ENCODE assay signal across 1 cellular context in genomic region chr7:74287303-74288033, GRCh38.
A peak's percentile ranks its signal among the peaks of the same experiment; 100 is the strongest.
TF ChIP-seq lines count a peak whose summit lies in the region.

No MANE protein-coding gene starts in this region.

TF ChIP-seq in GM12878, 131 proteins besides CTCF, POLR2A, EP300 and RAD21:
- TF ChIP-seq, protein P1, sequence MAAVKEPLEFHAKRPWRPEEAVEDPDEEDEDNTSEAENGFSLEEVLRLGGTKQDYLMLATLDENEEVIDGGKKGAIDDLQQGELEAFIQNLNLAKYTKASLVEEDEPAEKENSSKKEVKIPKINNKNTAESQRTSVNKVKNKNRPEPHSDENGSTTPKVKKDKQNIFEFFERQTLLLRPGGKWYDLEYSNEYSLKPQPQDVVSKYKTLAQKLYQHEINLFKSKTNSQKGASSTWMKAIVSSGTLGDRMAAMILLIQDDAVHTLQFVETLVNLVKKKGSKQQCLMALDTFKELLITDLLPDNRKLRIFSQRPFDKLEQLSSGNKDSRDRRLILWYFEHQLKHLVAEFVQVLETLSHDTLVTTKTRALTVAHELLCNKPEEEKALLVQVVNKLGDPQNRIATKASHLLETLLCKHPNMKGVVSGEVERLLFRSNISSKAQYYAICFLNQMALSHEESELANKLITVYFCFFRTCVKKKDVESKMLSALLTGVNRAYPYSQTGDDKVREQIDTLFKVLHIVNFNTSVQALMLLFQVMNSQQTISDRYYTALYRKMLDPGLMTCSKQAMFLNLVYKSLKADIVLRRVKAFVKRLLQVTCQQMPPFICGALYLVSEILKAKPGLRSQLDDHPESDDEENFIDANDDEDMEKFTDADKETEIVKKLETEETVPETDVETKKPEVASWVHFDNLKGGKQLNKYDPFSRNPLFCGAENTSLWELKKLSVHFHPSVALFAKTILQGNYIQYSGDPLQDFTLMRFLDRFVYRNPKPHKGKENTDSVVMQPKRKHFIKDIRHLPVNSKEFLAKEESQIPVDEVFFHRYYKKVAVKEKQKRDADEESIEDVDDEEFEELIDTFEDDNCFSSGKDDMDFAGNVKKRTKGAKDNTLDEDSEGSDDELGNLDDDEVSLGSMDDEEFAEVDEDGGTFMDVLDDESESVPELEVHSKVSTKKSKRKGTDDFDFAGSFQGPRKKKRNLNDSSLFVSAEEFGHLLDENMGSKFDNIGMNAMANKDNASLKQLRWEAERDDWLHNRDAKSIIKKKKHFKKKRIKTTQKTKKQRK (IDR thresholded peaks at IDR 0.05; ENCODE audit: low read depth, low read length): no peak
- TF ChIP-seq IKZF2 (IDR thresholded peaks at IDR 0.05): peak; percentile 24 to 28; a peak in 1 of 4 replicates
- no peak for TF ChIP-seq SMARCA5 (IDR thresholded peaks at IDR 0.05)
- TF ChIP-seq IKZF1 (conservative IDR thresholded peaks at IDR 0.05): 0 out of 2 replicates have a peak, but pooled peaks have one; percentile 18
- TF ChIP-seq HDAC6 (IDR thresholded peaks at IDR 0.05; ENCODE audit: unreplicated experiment): no peak
- no peak for TF ChIP-seq CHD2 (IDR thresholded peaks at IDR 0.05; ENCODE audit: borderline replicate concordance, low read depth, low read length)
